8 cellular contexts compared by ENCODE assay signal in genomic region chr6:32194825-32195651, GRCh38. TPM values are rescaled to one million over a fixed set of nuclear protein-coding genes. Genes with fewer than 3 reads are reported as not detected.
DNase-seq lines count a peak whose midpoint lies in the region; ATAC-seq and TF ChIP-seq lines count a peak whose summit lies in the region.

No MANE protein-coding gene starts in this region.

- H3K27me3 ChIP-seq in mononuclear cell (ENCODE audit: insufficient read depth, low read length) (no peaks in the 10 kb centered on the region), aorta (ENCODE audit: control insufficient read depth in 1 of 2, insufficient read depth in 2 of 2, low read length in 1 of 2) (no peaks in the 10 kb centered on the region)

- peaks cover 48% of the 10 kb centered on the region for H3K4me1 ChIP-seq in mononuclear cell (ENCODE audit: insufficient read depth, low read length)
- no peaks in the 10 kb centered on the region for H3K4me1 ChIP-seq in aorta (ENCODE audit: control insufficient read depth in 1 of 2, insufficient read depth in 2 of 2, low read length in 2 of 2)

- DNase-seq in NCI-H748 (lab: John Stamatoyannopoulos, UW; ENCODE audit: unreplicated experiment) (peak; percentile 51), NCI-H748 treated with DMSO at 0.1 percent for 48 hours (lab: John Stamatoyannopoulos, UW) (no peak), RWPE1 (ENCODE audit: low spot score) (peak; percentile 38), dedifferentiated amniotic fluid mesenchymal stem cell (ENCODE audit: extremely low spot score) (peak; percentile 64), aorta (no peak)

- ATAC-seq in HG03064 (IDR thresholded peaks at IDR 0.05; ENCODE audit: low read depth, unreplicated experiment) (peak; percentile 51), aorta (ENCODE audit: low FRiP score) (no peak), GM18868 (IDR thresholded peaks at IDR 0.05; ENCODE audit: unreplicated experiment) (no peak)

- peak overlapping the region; percentile 98 for H3K4me3 ChIP-seq in mononuclear cell (ENCODE audit: low read length)
- no peak overlapping the region for H3K4me3 ChIP-seq in aorta (ENCODE audit: low read length in 2 of 2)

- TF ChIP-seq CTCF in RWPE1 (conservative IDR thresholded peaks at IDR 0.05; ENCODE audit: low read depth) = peak; percentile 35

- intact Hi-C loops in aorta (cut with DNase I) = loop anchor here (5.0 to 10.0 kb wide), 3 partner anchors 777 to 1010 kb away; partner anchors contain the start of genes HSD17B8 (in 1 of the 2), RING1 (in 1 of the 2), RXRB (in 1 of the 2) and SLC39A7 (in 1 of the 2)

- H3K9me3 ChIP-seq in mononuclear cell (ENCODE audit: low read depth, low read length) (no peaks in the 10 kb centered on the region), aorta (ENCODE audit: control insufficient read depth, low read length) (no peaks in the 10 kb centered on the region)

- H3K27ac ChIP-seq in RWPE1 = peak overlapping the region; percentile 95
- peak overlapping the region; percentile 65 to 89 for H3K27ac ChIP-seq in aorta (ENCODE audit: low read depth in 1 of 2, low read length in 2 of 2)

- H3K36me3 ChIP-seq in aorta (ENCODE audit: control insufficient read depth in 1 of 2, insufficient read depth in 2 of 2, low read length in 1 of 2) = no peaks in the 10 kb centered on the region

- CTCF ChIA-PET in RWPE1 (lab: Yijun Ruan, JAX) = interaction anchor here (0.6 to 1.1 kb wide), 6 partner anchors 13 to 147 kb away, joined by 3 to 5 read pairs (median 3); no protein-coding TSS in a partner anchor

- POLR2A ChIA-PET in RWPE1 (lab: Yijun Ruan, JAX; ENCODE audit: low non-redundant PET) = interaction anchor here (0.6 to 0.8 kb wide), 3 partner anchors 18 to 699 kb away, joined by 3 read pairs; no protein-coding TSS in a partner anchor

- WGBS in aorta, 2 donors = 15 to 16% methylated on average over 15 of the region's 15 CpGs

RNA-seq across cellular contexts. Expression of gene GPSM3, which starts 2.6 kb away (rescaled TPM):
- total RNA-seq in mononuclear cell (131 TPM), aorta (10 to 100 TPM; 20.1 to 26.2 TPM)
- 10 to 100 TPM in 1 of 2 donors, 1 to 10 TPM in 1; 5.4 to 31.1 TPM for polyA plus RNA-seq in aorta

RNA-seq across cellular contexts. Expression of gene PBX2, which starts 5.0 kb away (rescaled TPM):
- 49.5 TPM for total RNA-seq in mononuclear cell
- total RNA-seq in aorta = 10 to 100 TPM; 66.0 to 91.2 TPM
- 10 to 100 TPM; 11.5 to 64.0 TPM for polyA plus RNA-seq in aorta

RNA-seq across cellular contexts. Expression of gene AGER, which starts 11.0 kb away (rescaled TPM):
- total RNA-seq in mononuclear cell (1.5 TPM), aorta (10 to 100 TPM in 1 of 2 donors, 1 to 10 TPM in 1; 6.4 to 12.7 TPM)
- polyA plus RNA-seq in aorta = 10 to 100 TPM in 1 of 2 donors, 1 to 10 TPM in 1; 1.4 to 16.5 TPM

RNA-seq across cellular contexts. Expression of gene RNF5, which starts 16.8 kb away (rescaled TPM):
- total RNA-seq in mononuclear cell (13.2 TPM), aorta (10 to 100 TPM; 35.0 to 44.5 TPM)
- 100 to 1,000 TPM in 1 of 2 donors, 10 to 100 TPM in 1; 64.1 to 109 TPM for polyA plus RNA-seq in aorta

RNA-seq across cellular contexts. Expression of gene AGPAT1, which starts 19.2 kb away (rescaled TPM):
- total RNA-seq in mononuclear cell = 12.9 TPM
- 10 to 100 TPM; 36.2 to 41.7 TPM for total RNA-seq in aorta
- 10 to 100 TPM; 42.9 to 54.8 TPM for polyA plus RNA-seq in aorta

Comparison
In these comparisons a context has a peak if more than half of its experiments do, and no peak if none do; other contexts are left out.
1. DNase-seq: peak in NCI-H748 (single experiment), RWPE1 (single experiment) and dedifferentiated amniotic fluid mesenchymal stem cell (single experiment); none in NCI-H748 treated with DMSO at 0.1 percent for 48 hours (single experiment) and aorta (0 of 2).